Comparison of ENCODE assay signal across 9 cellular contexts in genomic region chr13:99355267-99356215, GRCh38. TPM values are rescaled to one million over a fixed set of nuclear protein-coding genes. Genes with fewer than 3 reads are reported as not detected.
A peak's percentile ranks its signal among the peaks of the same experiment; 100 is the strongest.
DNase-seq lines count a peak whose midpoint lies in the region; ATAC-seq and TF ChIP-seq lines count a peak whose summit lies in the region.
"Had no signal": no experiment of that assay in that cellular context is flagged by ENCODE, and none has a peak within 500 bp of the region (broad histone marks: within the 10 kb centered on the region; RNA-seq: fewer than 3 reads in every experiment).

No MANE protein-coding gene starts in this region.

- peak; percentile 38 for ATAC-seq in CD4-positive, alpha-beta T cell (ENCODE audit: poor library complexity)
- ATAC-seq in GM19324 (IDR thresholded peaks at IDR 0.05; ENCODE audit: low FRiP score, unreplicated experiment), result no peak

- POLR2A ChIA-PET in CD4-positive, alpha-beta T cell (lab: Charles Lee), result interaction anchor here (0.8 to 8.3 kb wide), 24 partner anchors 11 to 155 kb away, joined by 3 to 220 read pairs (median 6); partner anchors contain the start of genes GPR183 and UBAC2

- peak overlapping the region; percentile 58 for H3K4me3 Mint-ChIP-seq in CD4-positive, alpha-beta T cell
- peak overlapping the region; percentile 71 to 89 (median 77) for H3K4me3 Mint-ChIP-seq in IgD-negative memory B cell
- H3K4me3 Mint-ChIP-seq in dendritic cell treated with granulocyte-macrophage colony-stimulating factor and Interleukin-4, amounts not matched to agents 40 ng/mL and 50 ng/mL, for 4 days, result peak overlapping the region; percentile 70
- H3K4me3 Mint-ChIP-seq in neural crest cell, result no peak overlapping the region

- H3K27ac ChIP-seq in CD4-positive, alpha-beta T cell (ENCODE audit: low read depth, low read length), result peak overlapping the region; percentile 97
- H3K27ac ChIP-seq: SK-N-MC had no signal

- TF ChIP-seq CTCF in CD4-positive, alpha-beta T cell (IDR thresholded peaks at IDR 0.05), result no peak
- no peak for TF ChIP-seq CTCF in neural crest cell (conservative IDR thresholded peaks at IDR 0.05)

- no peaks in the 10 kb centered on the region for H3K9me3 ChIP-seq in CD4-positive, alpha-beta T cell (ENCODE audit: control insufficient read depth, low read length)

- H3K36me3 Mint-ChIP-seq in CD4-positive, alpha-beta T cell (ENCODE audit: low read depth), result peaks cover 70% of the 10 kb centered on the region
- peaks cover 8% of the 10 kb centered on the region for H3K36me3 Mint-ChIP-seq in IgD-negative memory B cell
- H3K36me3 Mint-ChIP-seq in dendritic cell treated with granulocyte-macrophage colony-stimulating factor and Interleukin-4, amounts not matched to agents 40 ng/mL and 50 ng/mL, for 4 days (ENCODE audit: low read depth), result peaks cover 78% of the 10 kb centered on the region
- peaks cover 27% of the 10 kb centered on the region for H3K36me3 Mint-ChIP-seq in neural crest cell (ENCODE audit: low read depth)

- H3K4me1 Mint-ChIP-seq in CD4-positive, alpha-beta T cell (ENCODE audit: low read depth), result peaks cover 100% of the 10 kb centered on the region
- H3K4me1 Mint-ChIP-seq in IgD-negative memory B cell (peaks cover 70 to 91% (median 82%) of the 10 kb centered on the region in 3 donors), neural crest cell (peaks cover 38% of the 10 kb centered on the region)
- H3K4me1 Mint-ChIP-seq in dendritic cell treated with granulocyte-macrophage colony-stimulating factor and Interleukin-4, amounts not matched to agents 40 ng/mL and 50 ng/mL, for 4 days (ENCODE audit: low read depth), result peaks cover 57% of the 10 kb centered on the region

- intact Hi-C loops in CD4-positive, alpha-beta T cell (cut with DNase I, micrococcal nuclease), result loop anchor here in 1 of 2 experiments (1.0 to 5.0 kb wide), 5 partner anchors 29 to 138 kb away; no protein-coding TSS in a partner anchor
- intact Hi-C loops in dendritic cell treated with granulocyte-macrophage colony-stimulating factor and Interleukin-4, amounts not matched to agents 40 ng/mL and 50 ng/mL, for 4 days (cut with micrococcal nuclease), result loop anchor here (5.0 kb wide), 1 partner anchor 33 kb away; no protein-coding TSS in a partner anchor

- H3K27me3 Mint-ChIP-seq in CD4-positive, alpha-beta T cell, result no peaks in the 10 kb centered on the region
- H3K27me3 Mint-ChIP-seq in IgD-negative memory B cell (peaks cover 3% of the 10 kb centered on the region), neural crest cell (ENCODE audit: low read depth) (no peaks in the 10 kb centered on the region)
- no peaks in the 10 kb centered on the region for H3K27me3 Mint-ChIP-seq in dendritic cell treated with granulocyte-macrophage colony-stimulating factor and Interleukin-4, amounts not matched to agents 40 ng/mL and 50 ng/mL, for 4 days

- CTCF ChIA-PET in CD4-positive, alpha-beta T cell (lab: Charles Lee), result interaction anchor here (0.9 to 2.8 kb wide), 8 partner anchors 15 to 86 kb away, joined by 3 to 14 read pairs (median 6); no protein-coding TSS in a partner anchor

- peak overlapping the region; percentile 97 for H3K27ac Mint-ChIP-seq in CD4-positive, alpha-beta T cell
- peak overlapping the region; percentile 94 to 99 (median 99) for H3K27ac Mint-ChIP-seq in IgD-negative memory B cell
- peak overlapping the region; percentile 94 for H3K27ac Mint-ChIP-seq in dendritic cell treated with granulocyte-macrophage colony-stimulating factor and Interleukin-4, amounts not matched to agents 40 ng/mL and 50 ng/mL, for 4 days
- H3K27ac Mint-ChIP-seq in neural crest cell (ENCODE audit: unreplicated experiment), result peak overlapping the region; percentile 64

- DNase-seq in CD4-positive, alpha-beta T cell, result no peak
- DNase-seq in neural crest cell (ENCODE audit: low read depth, low spot score), result no peak
- DNase-seq in GM03348 (ENCODE audit: low spot score), result no peak
- DNase-seq in NCI-H146 treated with DMSO at 0.1 percent for 48 hours (lab: John Stamatoyannopoulos, UW; ENCODE audit: unreplicated experiment), result no peak
- no peak for DNase-seq in amniotic stem cell (lab: John Stamatoyannopoulos, UW)

- H3K9me3 Mint-ChIP-seq in CD4-positive, alpha-beta T cell, result no peaks in the 10 kb centered on the region
- H3K9me3 Mint-ChIP-seq in IgD-negative memory B cell (no peaks in the 10 kb centered on the region), neural crest cell (no peaks in the 10 kb centered on the region)
- H3K9me3 Mint-ChIP-seq in dendritic cell treated with granulocyte-macrophage colony-stimulating factor and Interleukin-4, amounts not matched to agents 40 ng/mL and 50 ng/mL, for 4 days, result no peaks in the 10 kb centered on the region

- H3K27me3 ChIP-seq in CD4-positive, alpha-beta T cell (ENCODE audit: control insufficient read depth, insufficient read depth, low read length), result no peaks in the 10 kb centered on the region

RNA-seq across cellular contexts. Expression of gene GPR183, which starts 48.3 kb away (rescaled TPM):
- total RNA-seq in CD4-positive, alpha-beta T cell, result 100 to 1,000 TPM; 330 to 337 TPM
- 494 TPM for polyA plus RNA-seq in IgD-negative memory B cell
- total RNA-seq in neural crest cell, result not detected in 2 replicates

Comparison
In these comparisons a context has a peak if more than half of its experiments do, and no peak if none do; other contexts are left out.
1. RNA of gene GPR183, which starts 48.3 kb away (total RNA-seq): 330 to 337 TPM in CD4-positive, alpha-beta T cell; not detected in neural crest cell; every median in the first group is over 100 times any median in the second.
2. Peak in every context shown above with its lines, with median percentiles within 50 percentile points of each other: H3K27ac Mint-ChIP-seq.